Comparison of ENCODE assay signal across 9 cellular contexts in genomic region chr12:93139028-93139665, GRCh38.
DNase-seq lines count a peak whose midpoint lies in the region; ATAC-seq, FAIRE-seq and TF ChIP-seq lines count a peak whose summit lies in the region.
"Had no signal": no experiment of that assay in that cellular context is flagged by ENCODE, and none has a peak within 500 bp of the region (broad histone marks: within the 10 kb centered on the region; RNA-seq: fewer than 3 reads in every experiment).

No MANE protein-coding gene starts in this region.

- no peak for TF ChIP-seq CTCF in colonic mucosa (IDR thresholded peaks at IDR 0.05)

- no peaks in the 10 kb centered on the region for H3K9me3 Mint-ChIP-seq in activated CD4-positive, alpha-beta T cell treated with anti-CD3 and anti-CD28 coated beads for 36 hours (ENCODE audit: low read depth)

- no peaks in the 10 kb centered on the region for H3K36me3 ChIP-seq in colonic mucosa

- H3K27ac Mint-ChIP-seq in activated CD4-positive, alpha-beta T cell treated with anti-CD3 and anti-CD28 coated beads for 36 hours = no peak overlapping the region

- H3K27me3 Mint-ChIP-seq in activated CD4-positive, alpha-beta T cell treated with anti-CD3 and anti-CD28 coated beads for 36 hours = peaks cover 2% of the 10 kb centered on the region

- no peak overlapping the region for H3K4me3 Mint-ChIP-seq in activated CD4-positive, alpha-beta T cell treated with anti-CD3 and anti-CD28 coated beads for 36 hours

- peaks cover 15% of the 10 kb centered on the region for H3K4me1 Mint-ChIP-seq in activated CD4-positive, alpha-beta T cell treated with anti-CD3 and anti-CD28 coated beads for 36 hours

- H3K4me1 ChIP-seq in colonic mucosa = peaks cover 5% of the 10 kb centered on the region

- peak; percentile 38 for FAIRE-seq in GM12891 (lab: Jason Lieb, UNC)
- FAIRE-seq: keratinocyte had no signal

- CTCF ChIA-PET in activated CD4-positive, alpha-beta T cell treated with anti-CD3 and anti-CD28 coated beads for 36 hours (lab: Charles Lee) = interaction anchor here (0.7 to 2.6 kb wide), 6 partner anchors 14 to 281 kb away, joined by 3 to 9 read pairs (median 4); no protein-coding TSS in a partner anchor

- DNase-seq in GM12891 (ENCODE audit: insufficient read length, low spot score) (peak; percentile 15), globus pallidus (ENCODE audit: low spot score) (peak; percentile 53), NCI-H82 (lab: John Stamatoyannopoulos, UW) (no peak), colonic mucosa (no peak)
- DNase-seq in stimulated activated CD4-positive, alpha-beta T cell treated with anti-CD3 and anti-CD28 coated beads, Interleukin-4, amount 100 ng/mL, for 24 hours = no peak
- DNase-seq in activated CD4-positive, alpha-beta T cell treated with anti-CD3 and anti-CD28 coated beads for 36 hours = no peak

- POLR2A ChIA-PET in activated CD4-positive, alpha-beta T cell treated with anti-CD3 and anti-CD28 coated beads for 36 hours (lab: Charles Lee) = no interaction called here

- H3K27ac ChIP-seq in colonic mucosa = no peak overlapping the region

- no peaks in the 10 kb centered on the region for H3K27me3 ChIP-seq in colonic mucosa

- ATAC-seq in GM21423 (IDR thresholded peaks at IDR 0.05; ENCODE audit: unreplicated experiment) (peak; percentile 68), HG03469 (IDR thresholded peaks at IDR 0.05; ENCODE audit: unreplicated experiment) (peak; percentile 68)
- ATAC-seq in activated CD4-positive, alpha-beta T cell treated with anti-CD3 and anti-CD28 coated beads for 36 hours = no peak

- no peak for TF ChIP-seq POLR2A in GM12891 (IDR thresholded peaks at IDR 0.05; ENCODE audit: low read depth, low read length)

- no peaks in the 10 kb centered on the region for H3K36me3 Mint-ChIP-seq in activated CD4-positive, alpha-beta T cell treated with anti-CD3 and anti-CD28 coated beads for 36 hours (ENCODE audit: low read depth)

- H3K9ac ChIP-seq in colonic mucosa (ENCODE audit: low read depth in 2 of 2, low read length in 2 of 2) = no peak overlapping the region

- intact Hi-C loops in colonic mucosa (cut with DNase I) = no loop called here
- intact Hi-C loops in activated CD4-positive, alpha-beta T cell treated with anti-CD3 and anti-CD28 coated beads for 36 hours (cut with DNase I, micrococcal nuclease) = no loop called here

- H3K9me3 ChIP-seq in colonic mucosa = no peaks in the 10 kb centered on the region

- no peak overlapping the region for H3K4me3 ChIP-seq in colonic mucosa

TF ChIP-seq in GM12891, 5 proteins besides CTCF, POLR2A, EP300 and RAD21:
- TF ChIP-seq POLR2AphosphoS5 (IDR thresholded peaks at IDR 0.05; ENCODE audit: low read depth, low read length) = no peak
- TF ChIP-seq PAX5 (IDR thresholded peaks at IDR 0.05; ENCODE audit: insufficient read depth, low read length, severe bottlenecking) = no peak
- TF ChIP-seq TAF1 (IDR thresholded peaks at IDR 0.05; ENCODE audit: low read depth, low read length) = no peak
- peak; percentile 57 for TF ChIP-seq SPI1 (IDR thresholded peaks at IDR 0.05; ENCODE audit: low read depth, low read length)
- TF ChIP-seq POU2F2 (IDR thresholded peaks at IDR 0.05; ENCODE audit: low read depth, low read length) = no peak

Comparison
In these comparisons a context has a peak if more than half of its experiments do, and no peak if none do; other contexts are left out.
1. DNase-seq: peak in GM12891 (single experiment) and globus pallidus (single experiment); none in NCI-H82 (single experiment), stimulated activated CD4-positive, alpha-beta T cell treated with anti-CD3 and anti-CD28 coated beads, Interleukin-4, amount 100 ng/mL, for 24 hours (single experiment), colonic mucosa (single experiment) and activated CD4-positive, alpha-beta T cell treated with anti-CD3 and anti-CD28 coated beads for 36 hours (single experiment).